ENCODE assay signal across 23 cellular contexts in the genomic region with DNA sequence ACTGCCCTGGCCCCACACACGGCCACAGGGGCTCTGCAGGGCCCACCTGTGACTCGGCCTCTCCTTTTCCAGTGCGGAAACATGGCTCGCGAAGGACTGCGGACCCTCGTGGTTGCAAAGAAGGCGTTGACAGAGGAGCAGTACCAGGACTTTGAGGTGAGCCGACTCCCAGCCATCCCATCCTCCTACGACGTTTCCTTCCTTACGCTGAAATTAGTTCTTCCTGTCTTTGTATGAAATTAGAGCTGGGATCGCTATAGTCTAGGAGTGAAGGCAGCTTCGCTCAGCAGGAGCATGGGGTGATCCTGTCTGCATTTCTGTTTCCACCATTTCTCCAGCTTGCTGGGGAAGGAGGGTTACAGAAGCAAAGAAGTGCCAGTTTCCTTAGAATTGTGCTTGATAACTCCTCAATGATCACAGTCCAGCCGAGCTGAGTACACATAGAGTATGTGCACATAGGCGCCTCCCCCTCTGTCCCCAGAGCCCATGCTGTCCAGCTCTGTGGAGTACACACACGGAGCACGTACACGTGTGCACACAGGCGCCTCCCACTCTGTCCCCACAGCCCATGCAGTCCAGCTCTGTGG. TPM values are rescaled to one million over a fixed set of nuclear protein-coding genes. Genes with fewer than 3 reads are reported as not detected.
"Had no signal": no experiment of that assay in that cellular context is flagged by ENCODE, and none has a peak within 500 bp of the region (broad histone marks: within the 10 kb centered on the region; RNA-seq: fewer than 3 reads in every experiment).

No MANE protein-coding gene starts in this region.

- H3K4me1 ChIP-seq: SJCRH30 had no signal

- DNase-seq: activated CD4-positive, alpha-beta memory T cell treated with anti-CD3 and anti-CD28 coated beads for 36 hours; activated CD4-positive, alpha-beta T cell treated with anti-CD3 and anti-CD28 coated beads, Interleukin-2, amount 10 ng/mL, durations not matched to agents 24 days and 14 days; activated CD8-positive, alpha-beta memory T cell treated with anti-CD3 and anti-CD28 coated beads, Interleukin-2, amount 50 U/mL, for 4 hours; activated effector memory CD4-positive, alpha-beta T cell treated with Interleukin-2 at 50 U/mL for 16 hours; activated naive CD4-positive, alpha-beta T cell treated with anti-CD3 and anti-CD28 coated beads, Interleukin-2, amount 10 ng/mL, durations not matched to agents 7 days and 5 days; activated naive CD8-positive, alpha-beta T cell treated with anti-CD3 and anti-CD28 coated beads, Interleukin-2, amount 50 U/mL, for 24 hours; activated T-cell treated with anti-CD3 and anti-CD28 coated beads, Interleukin-2, amount 50 U/mL, for 48 hours; anterior cingulate cortex; Karpas-422; KBM-7; NCI-H1105; NCI-H1417 treated with DMSO at 0.1 percent for 48 hours; NCI-H187 treated with DMSO at 0.1 percent for 48 hours; NCI-H2081; NCI-H226; NCI-H446 treated with DMSO at 0.1 percent for 48 hours; NCI-H524; SHP77; SJCRH30; T1000 had no signal

- H3K9me3 ChIP-seq: SJCRH30 had no signal

- FAIRE-seq: TTC549 had no signal

- H3K27me3 ChIP-seq: SJCRH30 had no signal

- H3K27ac ChIP-seq: SJCRH30, SK-N-MC had no signal

- H3K4me3 ChIP-seq: SJCRH30, SK-N-MC had no signal

- H3K36me3 ChIP-seq: SJCRH30 had no signal

RNA-seq across cellular contexts. Expression of gene NFATC1, which starts 59.1 kb away (rescaled TPM):
- total RNA-seq: RPMI7951 had no signal
